Comparison of ENCODE assay signal across 17 cellular contexts in the genomic region with DNA sequence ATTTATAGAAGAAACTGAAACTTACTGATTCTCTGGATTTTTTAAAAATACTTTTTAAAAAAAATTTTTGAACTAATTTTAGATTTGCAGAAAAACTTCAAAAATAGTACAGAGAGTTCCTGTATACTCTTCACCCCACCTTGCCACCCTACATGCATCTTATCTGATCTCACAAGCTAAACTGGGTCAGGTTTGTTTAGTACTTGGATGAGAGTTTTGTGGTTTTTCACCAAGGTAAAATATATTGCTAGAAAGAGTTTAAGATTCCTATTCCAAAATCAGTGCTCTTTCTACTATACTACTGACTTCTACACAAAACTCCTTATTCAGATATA.
DNase-seq lines count a peak whose midpoint lies in the region; ATAC-seq and TF ChIP-seq lines count a peak whose summit lies in the region.
"Had no signal": no experiment of that assay in that cellular context is flagged by ENCODE, and none has a peak within 500 bp of the region (broad histone marks: within the 10 kb centered on the region; RNA-seq: fewer than 3 reads in every experiment).

No MANE protein-coding gene starts in this region.

- intact Hi-C loops in CD4-positive, alpha-beta T cell (cut with DNase I, micrococcal nuclease), result loop anchor here (2.0 to 5.0 kb wide), 3 partner anchors 40 to 180 kb away; no protein-coding TSS in a partner anchor
- intact Hi-C loops in cardiac septum (cut with DNase I), result no loop called here

- no peaks in the 10 kb centered on the region for H3K27me3 Mint-ChIP-seq in CD4-positive, alpha-beta T cell
- no peaks in the 10 kb centered on the region for H3K27me3 Mint-ChIP-seq in activated naive CD8-positive, alpha-beta T cell treated with anti-CD3 and anti-CD28 coated beads for 36 hours
- H3K27me3 Mint-ChIP-seq: B cell, progenitor cell of endocrine pancreas had no signal

- CTCF ChIA-PET in CD4-positive, alpha-beta T cell (lab: Charles Lee), result interaction anchor here (0.7 to 1.5 kb wide), 2 partner anchors 24 to 322 kb away, joined by 3 to 4 read pairs; no protein-coding TSS in a partner anchor

- ATAC-seq in CD4-positive, alpha-beta T cell (ENCODE audit: poor library complexity), result peak; percentile 90
- ATAC-seq in GM18517 (IDR thresholded peaks at IDR 0.05; ENCODE audit: unreplicated experiment) (peak; percentile 78), HG02885 (IDR thresholded peaks at IDR 0.05; ENCODE audit: poor library complexity, unreplicated experiment) (peak; percentile 47), left lobe of liver (no peak)
- ATAC-seq: left lung, Panc1 had no signal

- no peak for TF ChIP-seq CTCF in CD4-positive, alpha-beta T cell (IDR thresholded peaks at IDR 0.05)

- no peaks in the 10 kb centered on the region for H3K27me3 ChIP-seq in CD4-positive, alpha-beta T cell (ENCODE audit: control insufficient read depth, insufficient read depth, low read length)
- H3K27me3 ChIP-seq: ascending aorta, left lung, thyroid gland had no signal

- H3K27ac Mint-ChIP-seq in CD4-positive, alpha-beta T cell, result peak overlapping the region; percentile 77
- peak overlapping the region; percentile 92 for H3K27ac Mint-ChIP-seq in activated naive CD8-positive, alpha-beta T cell treated with anti-CD3 and anti-CD28 coated beads for 36 hours
- H3K27ac Mint-ChIP-seq: B cell, progenitor cell of endocrine pancreas had no signal

- peaks cover 5% of the 10 kb centered on the region for H3K9me3 ChIP-seq in CD4-positive, alpha-beta T cell (ENCODE audit: control insufficient read depth, low read length)
- H3K9me3 ChIP-seq: ascending aorta, thyroid gland had no signal

- peak in 1 of 10 experiments; percentile 28 for DNase-seq in CD4-positive, alpha-beta T cell
- no peak for DNase-seq in activated naive CD8-positive, alpha-beta T cell treated with anti-CD3 and anti-CD28 coated beads for 36 hours
- DNase-seq in cardiac septum (ENCODE audit: low spot score) (no peak), SIG-M5 treated with dmso at 0.1 percent for 504 hours (lab: John Stamatoyannopoulos, UW; ENCODE audit: unreplicated experiment) (no peak), epidermal melanocyte (ENCODE audit: insufficient read length, low spot score) (no peak), left lobe of liver (ENCODE audit: low spot score) (no peak)
- DNase-seq: dermis blood vessel endothelial cell, left lung, NCI-H1694 treated with DMSO at 0.1 percent for 48 hours, NCI-H510A, thyroid gland had no signal

- H3K9me3 Mint-ChIP-seq in CD4-positive, alpha-beta T cell, result peaks cover 4% of the 10 kb centered on the region
- H3K9me3 Mint-ChIP-seq in activated naive CD8-positive, alpha-beta T cell treated with anti-CD3 and anti-CD28 coated beads for 36 hours, result peaks cover 26% of the 10 kb centered on the region

- H3K4me3 Mint-ChIP-seq in CD4-positive, alpha-beta T cell, result no peak overlapping the region
- H3K4me3 Mint-ChIP-seq in activated naive CD8-positive, alpha-beta T cell treated with anti-CD3 and anti-CD28 coated beads for 36 hours, result no peak overlapping the region
- H3K4me3 Mint-ChIP-seq: B cell had no signal

- peaks cover 5% of the 10 kb centered on the region for H3K36me3 Mint-ChIP-seq in CD4-positive, alpha-beta T cell (ENCODE audit: low read depth)
- H3K36me3 Mint-ChIP-seq in activated naive CD8-positive, alpha-beta T cell treated with anti-CD3 and anti-CD28 coated beads for 36 hours, result peaks cover 51% of the 10 kb centered on the region

- peaks cover 78% of the 10 kb centered on the region for H3K4me1 Mint-ChIP-seq in CD4-positive, alpha-beta T cell (ENCODE audit: low read depth)
- H3K4me1 Mint-ChIP-seq in activated naive CD8-positive, alpha-beta T cell treated with anti-CD3 and anti-CD28 coated beads for 36 hours, result peaks cover 59% of the 10 kb centered on the region

- POLR2A ChIA-PET in CD4-positive, alpha-beta T cell (lab: Charles Lee), result interaction anchor here (0.6 to 2.4 kb wide), 12 partner anchors 9 to 442 kb away, joined by 3 to 26 read pairs (median 4); a partner anchor contains a TSS

- H3K27ac ChIP-seq in CD4-positive, alpha-beta T cell (ENCODE audit: low read depth, low read length), result no peak overlapping the region
- H3K27ac ChIP-seq: ascending aorta, left lung, thyroid gland had no signal
